25 cellular contexts compared by ENCODE assay signal in the genomic region with DNA sequence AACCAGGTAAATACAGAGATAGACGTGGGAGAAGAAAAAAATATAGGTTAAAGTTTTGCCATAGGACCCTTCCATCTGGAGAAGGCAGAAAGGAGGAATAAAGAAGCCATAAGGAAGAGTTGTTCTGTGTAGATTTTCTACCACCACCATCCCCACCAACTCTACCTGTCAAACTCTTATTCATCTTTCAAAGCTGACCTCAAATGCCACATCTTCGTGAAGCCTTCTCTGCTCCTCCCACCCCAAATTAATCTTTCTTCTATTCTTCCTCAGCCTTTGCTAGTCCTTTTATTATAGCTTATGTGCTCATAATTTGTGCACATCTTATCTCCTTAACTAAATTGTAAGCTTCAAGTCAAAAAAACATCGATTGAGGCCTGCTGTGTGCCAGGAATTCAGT. TPM values are rescaled to one million over a fixed set of nuclear protein-coding genes. Genes with fewer than 3 reads are reported as not detected.
"Had no signal": no experiment of that assay in that cellular context is flagged by ENCODE, and none has a peak within 500 bp of the region (broad histone marks: within the 10 kb centered on the region; RNA-seq: fewer than 3 reads in every experiment).

No MANE protein-coding gene starts in this region.

- H3K4me1 ChIP-seq: psoas muscle, right atrium auricular region had no signal

- H3K27me3 Mint-ChIP-seq: activated CD4-positive, alpha-beta T cell treated with anti-CD3 and anti-CD28 coated beads for 36 hours; activated T-cell treated with anti-CD3 and anti-CD28 coated beads, Interleukin-2, amount 50 U/mL, for 24 hours; natural killer cell treated with Interleukin-12 subunit alpha and Interleukin-12 subunit beta and Interleukin-15 and Interleukin-18, amount 100 ng/mL, for 72 hours had no signal

- FAIRE-seq: endometrium had no signal

- H3K9me3 Mint-ChIP-seq: activated T-cell treated with anti-CD3 and anti-CD28 coated beads, Interleukin-2, amount 50 U/mL, for 24 hours; activated T-helper 2 cell treated with anti-CD3 and anti-CD28 coated beads, Interferon-gamma antibody, Interleukin-2, Interleukin-4, amounts not matched to agents 10 μg/mL and 5 μg/mL and 100 μg/mL, durations not matched to agents 14 hours and 24 hours and 36 hours; natural killer cell treated with Interleukin-12 subunit alpha and Interleukin-12 subunit beta and Interleukin-15 and Interleukin-18, amount 100 ng/mL, for 72 hours; WTC11 had no signal

- H3K4me3 ChIP-seq: body of pancreas, cardiac muscle cell, ovary, psoas muscle, right atrium auricular region, SJSA1, thoracic aorta, upper lobe of left lung had no signal

- DNase-seq: activated CD4-positive, alpha-beta T cell treated with anti-CD3 and anti-CD28 coated beads for 36 hours; activated naive CD4-positive, alpha-beta T cell; activated T-cell treated with anti-CD3 and anti-CD28 coated beads, Interleukin-2, amount 50 U/mL, for 24 hours; body of pancreas; foreskin fibroblast; ovary; stimulated activated CD4-positive, alpha-beta T cell treated with anti-CD3 and anti-CD28 coated beads, Interleukin-4, amount 100 ng/mL, for 24 hours; T1000; upper lobe of left lung had no signal

- H3K27me3 ChIP-seq: body of pancreas, neutrophil, ovary, right atrium auricular region, SJSA1, upper lobe of left lung had no signal

- H3K4me3 Mint-ChIP-seq: activated CD4-positive, alpha-beta T cell treated with anti-CD3 and anti-CD28 coated beads for 36 hours; activated T-cell treated with anti-CD3 and anti-CD28 coated beads, Interleukin-2, amount 50 U/mL, for 24 hours; natural killer cell treated with Interleukin-12 subunit alpha and Interleukin-12 subunit beta and Interleukin-15 and Interleukin-18, amount 100 ng/mL, for 72 hours; WTC11 had no signal

- ATAC-seq: activated CD4-positive, alpha-beta T cell treated with anti-CD3 and anti-CD28 coated beads for 36 hours; body of pancreas; natural killer cell treated with Interleukin-12 subunit alpha and Interleukin-12 subunit beta and Interleukin-15 and Interleukin-18, amount 100 ng/mL, for 72 hours; psoas muscle; WTC11 had no signal

- H3K27ac Mint-ChIP-seq: activated CD4-positive, alpha-beta T cell treated with anti-CD3 and anti-CD28 coated beads for 36 hours; activated T-cell treated with anti-CD3 and anti-CD28 coated beads, Interleukin-2, amount 50 U/mL, for 24 hours; activated T-helper 2 cell treated with anti-CD3 and anti-CD28 coated beads, Interferon-gamma antibody, Interleukin-2, Interleukin-4, amounts not matched to agents 10 μg/mL and 5 μg/mL and 100 μg/mL, durations not matched to agents 14 hours and 24 hours and 36 hours; natural killer cell treated with Interleukin-12 subunit alpha and Interleukin-12 subunit beta and Interleukin-15 and Interleukin-18, amount 100 ng/mL, for 72 hours; WTC11 had no signal

- H3K27ac ChIP-seq: cardiac muscle cell, neutrophil, ovary, psoas muscle, right atrium auricular region, SJSA1, thoracic aorta had no signal

- H3K9me3 ChIP-seq: body of pancreas, neutrophil, ovary, psoas muscle, right atrium auricular region, SJSA1, thoracic aorta, upper lobe of left lung had no signal

- H3K36me3 ChIP-seq: cardiac muscle cell, neutrophil, ovary, right atrium auricular region, SJSA1, thoracic aorta, upper lobe of left lung had no signal

RNA-seq across cellular contexts. Expression of gene NECTIN4, which starts 1.3 kb away (rescaled TPM):
- total RNA-seq: activated CD4-positive, alpha-beta T cell treated with anti-CD3 and anti-CD28 coated beads for 36 hours; activated T-helper 2 cell treated with anti-CD3 and anti-CD28 coated beads, Interferon-gamma antibody, Interleukin-2, Interleukin-4, amounts not matched to agents 10 μg/mL and 5 μg/mL and 100 μg/mL, durations not matched to agents 14 hours and 24 hours and 36 hours; cardiac muscle cell; left lobe of liver; lung microvascular endothelial cell; natural killer cell treated with Interleukin-12 subunit alpha and Interleukin-12 subunit beta and Interleukin-15 and Interleukin-18, amount 100 ng/mL, for 72 hours; psoas muscle; T-helper 1 cell treated with Interleukin-12 subunit alpha and Interleukin-12 subunit beta and Interleukin-4 antibody, amounts not matched to agents 30 ng/mL and 1 ng/mL, for 36 hours had no signal
- polyA plus RNA-seq: cardiac muscle cell had no signal

RNA-seq across cellular contexts. Expression of gene KLHDC9, which starts 7.5 kb away (rescaled TPM):
- total RNA-seq: activated T-helper 2 cell treated with anti-CD3 and anti-CD28 coated beads, Interferon-gamma antibody, Interleukin-2, Interleukin-4, amounts not matched to agents 10 μg/mL and 5 μg/mL and 100 μg/mL, durations not matched to agents 14 hours and 24 hours and 36 hours; SJSA1; T-helper 1 cell treated with Interleukin-12 subunit alpha and Interleukin-12 subunit beta and Interleukin-4 antibody, amounts not matched to agents 30 ng/mL and 1 ng/mL, for 36 hours had no signal

RNA-seq across cellular contexts. Expression of gene ARHGAP30, which starts 20.9 kb away (rescaled TPM):
- total RNA-seq: cardiac muscle cell, chondrocyte, fibroblast of lung, glomerular endothelial cell, lung microvascular endothelial cell, SJSA1 had no signal
- polyA plus RNA-seq: fibroblast of lung had no signal
